In the genomic region with DNA sequence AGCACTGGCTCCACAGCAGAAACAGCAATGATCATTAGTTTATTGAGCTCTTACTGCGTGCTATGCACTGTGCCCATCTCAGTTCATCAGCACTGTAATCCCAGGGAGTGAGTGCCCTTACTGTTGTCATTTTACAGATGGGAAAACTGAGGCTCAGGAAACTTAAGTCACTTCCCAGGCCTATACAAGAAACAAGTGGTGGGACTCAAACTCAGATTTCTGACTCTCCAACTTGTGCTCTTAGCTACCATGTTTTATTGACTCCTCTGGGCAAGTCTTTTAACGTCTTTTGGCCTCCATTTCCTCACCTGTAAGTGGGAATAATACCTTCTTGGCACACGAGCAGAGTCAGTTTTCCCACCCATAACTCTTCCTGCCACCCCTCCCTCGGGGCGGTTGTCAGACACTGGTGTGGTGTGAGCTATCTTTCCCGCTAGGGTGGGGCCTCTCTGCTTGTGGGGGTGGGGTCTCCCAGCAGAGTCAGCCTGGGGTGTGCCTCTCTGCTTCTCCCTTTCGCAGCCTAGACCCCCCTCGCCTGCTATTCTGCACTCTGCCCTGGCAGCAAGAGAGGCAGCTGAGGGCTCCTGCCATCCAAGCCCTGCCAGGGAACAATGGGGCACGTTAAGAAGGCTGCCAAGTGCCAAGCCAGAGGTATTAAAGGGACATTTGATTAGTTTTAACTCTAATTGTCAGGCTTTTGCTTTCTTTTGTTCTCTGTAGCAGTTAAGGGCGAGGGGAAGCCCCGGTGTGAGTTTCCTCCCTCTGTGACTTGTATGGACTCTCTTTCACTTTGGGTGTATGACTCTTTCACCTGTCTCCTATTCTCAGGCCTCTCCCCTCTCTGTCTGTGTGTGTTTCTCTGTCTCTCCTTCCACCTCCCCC, we compare ENCODE assay signal across 9 cellular contexts. TPM values are rescaled to one million over a fixed set of nuclear protein-coding genes. Genes with fewer than 3 reads are reported as not detected.
A peak's percentile ranks its signal among the peaks of the same experiment; 100 is the strongest.
DNase-seq lines count a peak whose midpoint lies in the region; ATAC-seq and FAIRE-seq lines count a peak whose summit lies in the region.
"Had no signal": no experiment of that assay in that cellular context is flagged by ENCODE, and none has a peak within 500 bp of the region (broad histone marks: within the 10 kb centered on the region; RNA-seq: fewer than 3 reads in every experiment).

No MANE protein-coding gene starts in this region.

- no peaks in the 10 kb centered on the region for H3K27me3 ChIP-seq in small intestine (ENCODE audit: control insufficient read depth in 2 of 2, insufficient read depth in 2 of 2, low read length in 2 of 2)

- H3K9me3 Mint-ChIP-seq in activated naive CD4-positive, alpha-beta T cell treated with anti-CD3 and anti-CD28 coated beads, Interleukin-2, amount 50 U/mL, for 24 hours: no peaks in the 10 kb centered on the region
- H3K9me3 Mint-ChIP-seq: nephron had no signal

- FAIRE-seq in small intestine (lab: Jason Lieb, UNC): no peak

- peak overlapping the region; percentile 92 for H3K27ac Mint-ChIP-seq in activated naive CD4-positive, alpha-beta T cell treated with anti-CD3 and anti-CD28 coated beads, Interleukin-2, amount 50 U/mL, for 24 hours
- H3K27ac Mint-ChIP-seq: nephron had no signal

- peaks cover 65% of the 10 kb centered on the region for H3K4me1 Mint-ChIP-seq in activated naive CD4-positive, alpha-beta T cell treated with anti-CD3 and anti-CD28 coated beads, Interleukin-2, amount 50 U/mL, for 24 hours

- peaks cover 10% of the 10 kb centered on the region for H3K36me3 Mint-ChIP-seq in activated naive CD4-positive, alpha-beta T cell treated with anti-CD3 and anti-CD28 coated beads, Interleukin-2, amount 50 U/mL, for 24 hours

- H3K4me3 Mint-ChIP-seq in activated naive CD4-positive, alpha-beta T cell treated with anti-CD3 and anti-CD28 coated beads, Interleukin-2, amount 50 U/mL, for 24 hours: peak overlapping the region; percentile 79
- H3K4me3 Mint-ChIP-seq: nephron had no signal

- peak; percentile 98 for ATAC-seq in GM18499 (IDR thresholded peaks at IDR 0.05; ENCODE audit: insufficient read depth, unreplicated experiment)
- peak; percentile 90 for ATAC-seq in GM21825 (IDR thresholded peaks at IDR 0.05; ENCODE audit: unreplicated experiment)

- WGBS in small intestine, 3 donors: 15 to 48% (median 24%) methylated on average over 11 of the region's 11 CpGs

- H3K27me3 Mint-ChIP-seq in activated naive CD4-positive, alpha-beta T cell treated with anti-CD3 and anti-CD28 coated beads, Interleukin-2, amount 50 U/mL, for 24 hours: no peaks in the 10 kb centered on the region

- no peaks in the 10 kb centered on the region for H3K9me3 ChIP-seq in small intestine (ENCODE audit: control insufficient read depth, low read depth)

- no peak overlapping the region for H3K4me3 ChIP-seq in small intestine (ENCODE audit: low read depth in 1 of 2, low read length in 2 of 2)

- DNase-seq in NCI-H1105 (lab: John Stamatoyannopoulos, UW): peak; percentile 62
- DNase-seq in stimulated activated CD8-positive, alpha-beta memory T cell treated with anti-CD3 and anti-CD28 coated beads, Interleukin-7, amount 100 ng/mL, for 48 hours (ENCODE audit: extremely low read depth in 1 of 2, low read depth in 1 of 2): peak; percentile 13 to 40
- DNase-seq in midbrain (lab: John Stamatoyannopoulos, UW): no peak
- no peak for DNase-seq in D341Med (ENCODE audit: low spot score)
- DNase-seq in small intestine: no peak

- peak overlapping the region in 1 of 2 donors; percentile 56 for H3K27ac ChIP-seq in small intestine (ENCODE audit: low read depth in 1 of 2, low read length in 1 of 2)

- H3K4me1 ChIP-seq in small intestine (ENCODE audit: control insufficient read depth in 2 of 2, insufficient read depth in 1 of 2, low read depth in 1 of 2, low read length in 1 of 2): peaks cover 2 to 7% of the 10 kb centered on the region in 2 donors

- no peaks in the 10 kb centered on the region for H3K36me3 ChIP-seq in small intestine (ENCODE audit: control insufficient read depth in 2 of 2, insufficient read depth in 2 of 2, low read length in 2 of 2)

RNA-seq across cellular contexts. Expression of a gene that starts 12.1 kb away (rescaled TPM):
- 10 to 100 TPM in 1 of 3 donors, 1 to 10 TPM in 2; 5.4 to 18.1 (median 6.5) TPM for polyA plus RNA-seq in small intestine

Comparison
In these comparisons a context has a peak if more than half of its experiments do, and no peak if none do; other contexts are left out.
1. DNase-seq: peak in NCI-H1105 (single experiment) and stimulated activated CD8-positive, alpha-beta memory T cell treated with anti-CD3 and anti-CD28 coated beads, Interleukin-7, amount 100 ng/mL, for 48 hours (2 of 2); none in midbrain (single experiment), D341Med (single experiment) and small intestine (single experiment).